In the genomic region with DNA sequence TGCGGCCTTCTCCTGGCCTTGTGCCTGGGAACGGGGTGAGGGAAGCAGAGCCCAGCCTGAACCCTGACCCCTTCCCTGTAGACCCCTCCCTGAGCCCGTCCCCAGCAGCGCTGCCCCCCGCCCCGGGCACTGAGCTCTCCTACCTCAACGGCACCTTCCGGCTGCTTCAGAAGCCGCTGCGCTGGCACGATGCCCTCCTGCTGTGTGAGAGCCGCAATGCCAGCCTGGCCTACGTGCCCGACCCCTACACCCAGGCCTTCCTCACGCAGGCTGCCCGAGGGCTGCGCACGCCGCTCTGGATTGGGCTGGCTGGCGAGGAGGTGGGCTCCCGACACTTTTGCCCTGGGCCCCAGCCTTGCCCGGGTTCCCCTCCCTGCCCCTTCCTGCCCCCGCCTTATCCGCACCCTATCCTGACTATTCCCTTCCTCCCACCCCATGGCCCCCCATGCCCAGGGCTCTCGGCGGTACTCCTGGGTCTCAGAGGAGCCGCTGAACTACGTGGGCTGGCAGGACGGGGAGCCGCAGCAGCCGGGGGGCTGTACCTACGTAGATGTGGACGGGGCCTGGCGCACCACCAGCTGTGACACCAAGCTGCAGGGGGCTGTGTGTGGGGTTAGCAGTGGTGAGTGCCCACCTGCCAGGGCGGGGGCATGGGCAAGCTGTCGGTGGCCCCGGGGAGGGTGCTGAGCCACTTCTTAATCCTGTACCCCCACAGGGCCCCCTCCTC, we compare ENCODE assay signal across 16 cellular contexts.
A peak's percentile ranks its signal among the peaks of the same experiment; 100 is the strongest.
DNase-seq lines count a peak whose midpoint lies in the region; TF ChIP-seq lines count a peak whose summit lies in the region.
"Had no signal": no experiment of that assay in that cellular context is flagged by ENCODE, and none has a peak within 500 bp of the region (broad histone marks: within the 10 kb centered on the region; RNA-seq: fewer than 3 reads in every experiment).

No MANE protein-coding gene starts in this region.

- no peak overlapping the region for H4K8ac ChIP-seq in mesenchymal stem cell (ENCODE audit: low read length)

- H2BK15ac ChIP-seq in mesenchymal stem cell (ENCODE audit: low read depth, poor library complexity, severe bottlenecking) = no peak overlapping the region

- POLR2A ChIA-PET in RWPE1 (lab: Yijun Ruan, JAX; ENCODE audit: low non-redundant PET) = no interaction called here

- no peak overlapping the region for H2BK5ac ChIP-seq in mesenchymal stem cell (ENCODE audit: low read depth, low read length, poor library complexity, severe bottlenecking)

- no peaks in the 10 kb centered on the region for H3K9me3 ChIP-seq in mesenchymal stem cell (ENCODE audit: control insufficient read depth, low read length)

- no peak overlapping the region for H2BK120ac ChIP-seq in mesenchymal stem cell (ENCODE audit: low read depth, low read length)

- 89% methylated on average over 28 of the region's 37 CpGs for WGBS in mesenchymal stem cell

- no peaks in the 10 kb centered on the region for H3K27me3 ChIP-seq in mesenchymal stem cell (ENCODE audit: control insufficient read depth in 1 of 2, insufficient read depth in 1 of 2, low read length in 2 of 2)
- H3K27me3 ChIP-seq: BLaER1 treated with 17β-estradiol and CSF1 and Interleukin-3, amounts not matched to agents 10 nM and 100 nM had no signal

- H3K14ac ChIP-seq in mesenchymal stem cell (ENCODE audit: low read length in 2 of 2) = no peak overlapping the region

- no peak overlapping the region for H2AFZ ChIP-seq in mesenchymal stem cell (ENCODE audit: low read depth, low read length)

- no peak overlapping the region for H3K18ac ChIP-seq in mesenchymal stem cell (ENCODE audit: low read depth in 1 of 2, low read length in 2 of 2)

- intact Hi-C loops in head of caudate nucleus (cut with DNase I) = no loop called here

- no peak overlapping the region for H3K4ac ChIP-seq in mesenchymal stem cell (ENCODE audit: low read depth in 1 of 2, low read length in 2 of 2)

- no peak for TF ChIP-seq CTCF in RWPE1 (conservative IDR thresholded peaks at IDR 0.05; ENCODE audit: low read depth)

- H3K23ac ChIP-seq in mesenchymal stem cell (ENCODE audit: low read length in 2 of 2) = no peak overlapping the region

- H3K4me1 ChIP-seq in mesenchymal stem cell (ENCODE audit: control insufficient read depth, insufficient read depth, low read depth, low read length) = peaks cover 3% of the 10 kb centered on the region

- H2AK5ac ChIP-seq in mesenchymal stem cell (ENCODE audit: low read length, severe bottlenecking) = no peak overlapping the region

- no peak overlapping the region for H3K9ac ChIP-seq in mesenchymal stem cell (ENCODE audit: low read length)
- H3K9ac ChIP-seq: BLaER1 treated with 17β-estradiol and CSF1 and Interleukin-3, amounts not matched to agents 10 nM and 100 nM had no signal

- peaks cover 68 to 80% of the 10 kb centered on the region in 2 experiments for H3K36me3 ChIP-seq in mesenchymal stem cell (ENCODE audit: control insufficient read depth in 1 of 2, insufficient read depth in 2 of 2, low read depth in 1 of 2, low read length in 2 of 2)

- H3K4me3 ChIP-seq in mesenchymal stem cell (ENCODE audit: insufficient read depth in 1 of 2, low read depth in 1 of 2, low read length in 2 of 2) = no peak overlapping the region
- H3K4me3 ChIP-seq: BLaER1 treated with 17β-estradiol and CSF1 and Interleukin-3, amounts not matched to agents 10 nM and 100 nM had no signal

- H3K27ac ChIP-seq in RWPE1 = 0 out of 2 replicates have a peak overlapping the region, but pooled peaks have one; percentile 0
- no peak overlapping the region for H3K27ac ChIP-seq in mesenchymal stem cell (ENCODE audit: low read length, poor library complexity, severe bottlenecking)
- H3K27ac ChIP-seq: BLaER1 treated with 17β-estradiol and CSF1 and Interleukin-3, amounts not matched to agents 10 nM and 100 nM had no signal

- peaks cover 13% of the 10 kb centered on the region for H3K79me1 ChIP-seq in mesenchymal stem cell (replicated peaks; ENCODE audit: low read length, poor library complexity, severe bottlenecking)

- DNase-seq in NCI-H1092 treated with DMSO at 0.1 percent for 48 hours (lab: John Stamatoyannopoulos, UW) (peak; percentile 20), NCI-H1092 (lab: John Stamatoyannopoulos, UW) (no peak), RWPE1 (ENCODE audit: low spot score) (no peak), mesenchymal stem cell (no peak), RPMI8226 (no peak), cerebellum (ENCODE audit: low spot score) (no peak), head of caudate nucleus (no peak)
- DNase-seq: 8988T; CD4-positive, CD25-positive, alpha-beta regulatory T cell; DMS153; DMS79 treated with DMSO at 0.1 percent for 48 hours; EL; GOT3; HCEC 1CT; HFFc6 had no signal

- H2BK12ac ChIP-seq in mesenchymal stem cell (ENCODE audit: low read length in 2 of 2) = no peak overlapping the region

- CTCF ChIA-PET in RWPE1 (lab: Yijun Ruan, JAX) = no interaction called here

- H3K4me2 ChIP-seq in mesenchymal stem cell (ENCODE audit: low read length, poor library complexity, severe bottlenecking) = no peak overlapping the region
- H3K4me2 ChIP-seq: BLaER1 treated with 17β-estradiol and CSF1 and Interleukin-3, amounts not matched to agents 10 nM and 100 nM had no signal

- H4K91ac ChIP-seq in mesenchymal stem cell (ENCODE audit: low read length) = peak overlapping the region; percentile 28
